ENCODE assay signal across 8 cellular contexts in genomic region chr9:33604249-33604648, GRCh38.
DNase-seq lines count a peak whose midpoint lies in the region; ATAC-seq and TF ChIP-seq lines count a peak whose summit lies in the region.
"Not testable (repeated sequence)": the region's sequence is repeated elsewhere in the genome, so short reads cannot be mapped to it uniquely, and the experiment has no call there.

No MANE protein-coding gene starts in this region.

- TF ChIP-seq CTCF in BJ (IDR thresholded peaks at IDR 0.05; ENCODE audit: insufficient read depth, low read depth, low read length) (peak; percentile 51), Loucy (conservative IDR thresholded peaks at IDR 0.05; ENCODE audit: low read length) (peak; percentile 41; the same call in 1 of the 2 replicates), OCI-LY3 (IDR thresholded peaks at IDR 0.05; ENCODE audit: low read depth, low read length) (peak; percentile 12; the same call in 1 of the 2 replicates), astrocyte of the cerebellum (IDR thresholded peaks at IDR 0.05; ENCODE audit: low read depth, low read length, missing control alignments) (peak; percentile 47), fibroblast of lung (conservative IDR thresholded peaks at IDR 0.05 in 1 of 2, IDR thresholded peaks at IDR 0.05 in 1 of 2; ENCODE audit: low read depth in 1 of 2, low read length in 2 of 2) (peak; percentile 36 to 40), kidney epithelial cell (IDR thresholded peaks at IDR 0.05; ENCODE audit: insufficient read depth, low read length, poor library complexity, severe bottlenecking) (peak; percentile 20)
- TF ChIP-seq CTCF in GM13976 (IDR thresholded peaks at IDR 0.05; ENCODE audit: borderline replicate concordance, control extremely low read depth, extremely low read depth, insufficient read depth, missing control alignments), result not testable (repeated sequence)

- in situ Hi-C loops in GM13976 (cut with MboI; ENCODE audit: low sequenced_read_pairs, unreplicated experiment); astrocyte of the cerebellum (cut with HindIII; ENCODE audit: low sequenced_read_pairs): not testable (repeated sequence)

- not testable (repeated sequence) for H3F3A ChIP-seq in Loucy (ENCODE audit: low read depth)

- not testable (repeated sequence) for H3K9ac ChIP-seq in Loucy (ENCODE audit: low read depth, low read length, poor library complexity, severe bottlenecking); OCI-LY3 (ENCODE audit: low read length); fibroblast of lung (ENCODE audit: insufficient read depth, low read length)

- H3K9me2 ChIP-seq in Loucy (replicated peaks; ENCODE audit: low read depth, low read length), result not testable (repeated sequence)

- not testable (repeated sequence) for H3K9me3 ChIP-seq in Loucy (ENCODE audit: insufficient read depth, low read depth, low read length); OCI-LY3 (ENCODE audit: insufficient read depth, low read length); fibroblast of lung (ENCODE audit: control insufficient read depth, insufficient read depth, low read depth, low read length)

- H4K20me1 ChIP-seq in Loucy (ENCODE audit: insufficient read depth, low read length, poor library complexity, severe bottlenecking); OCI-LY3 (ENCODE audit: insufficient read depth, low read length); fibroblast of lung (ENCODE audit: control insufficient read depth, extremely low read depth, insufficient read depth, low read length): not testable (repeated sequence)

- not testable (repeated sequence) for H3K4me3 ChIP-seq in BJ (ENCODE audit: low read depth, low read length); Loucy (ENCODE audit: low read length, poor library complexity, severe bottlenecking); OCI-LY3 (ENCODE audit: low read length); astrocyte of the cerebellum (ENCODE audit: low read depth, low read length); fibroblast of lung (replicated peaks in 1 of 4; ENCODE audit: control extremely low read depth in 1 of 4, insufficient read depth in 1 of 4, low read depth in 3 of 4, low read length in 4 of 4); kidney epithelial cell (ENCODE audit: low read depth, low read length)

- H3K79me2 ChIP-seq in Loucy (ENCODE audit: insufficient read depth, low read length); OCI-LY3 (ENCODE audit: low read length); fibroblast of lung (ENCODE audit: control insufficient read depth, insufficient read depth, low read length): not testable (repeated sequence)

- not testable (repeated sequence) for H3K27me3 ChIP-seq in BJ (ENCODE audit: control insufficient read depth, insufficient read depth, low read length); Loucy (ENCODE audit: insufficient read depth, low read length, poor library complexity, severe bottlenecking); OCI-LY3 (ENCODE audit: low read depth, low read length); fibroblast of lung (ENCODE audit: control insufficient read depth, insufficient read depth, low read length); kidney epithelial cell (ENCODE audit: control insufficient read depth, insufficient read depth, low read length)

- not testable (repeated sequence) for H3K27ac Mint-ChIP-seq in stimulated activated memory B cell treated with anti-CD40 and anti-IgM and Interleukin-4, amounts not matched to agents 10 μg/mL and 1 μg/mL and 100 μg/mL, for 72 hours

- POLR2A ChIA-PET in BJ (lab: Charles Lee), result not testable (repeated sequence)

- H3K36me3 Mint-ChIP-seq in stimulated activated memory B cell treated with anti-CD40 and anti-IgM and Interleukin-4, amounts not matched to agents 10 μg/mL and 1 μg/mL and 100 μg/mL, for 72 hours, result not testable (repeated sequence)

- peaks cover 27% of the 10 kb centered on the region for H3K27me3 Mint-ChIP-seq in stimulated activated memory B cell treated with anti-CD40 and anti-IgM and Interleukin-4, amounts not matched to agents 10 μg/mL and 1 μg/mL and 100 μg/mL, for 72 hours

- H3K4me1 Mint-ChIP-seq in stimulated activated memory B cell treated with anti-CD40 and anti-IgM and Interleukin-4, amounts not matched to agents 10 μg/mL and 1 μg/mL and 100 μg/mL, for 72 hours, result not testable (repeated sequence)

- not testable (repeated sequence) for H3K36me3 ChIP-seq in BJ (ENCODE audit: control insufficient read depth, insufficient read depth, low read length); Loucy (ENCODE audit: insufficient read depth, low read length); OCI-LY3 (replicated peaks; ENCODE audit: low read depth, low read length); fibroblast of lung (ENCODE audit: control insufficient read depth, insufficient read depth, low read length); kidney epithelial cell (ENCODE audit: control insufficient read depth, insufficient read depth, low read length)

- CTCF ChIA-PET in BJ (lab: Yijun Ruan, JAX), result interaction anchor here (1.0 to 2.3 kb wide), 5 partner anchors 12 to 230 kb away, joined by 3 to 6 read pairs (median 5); no protein-coding TSS in a partner anchor

- ATAC-seq in stimulated activated memory B cell treated with anti-CD40 and anti-IgM and Interleukin-4, amounts not matched to agents 10 μg/mL and 1 μg/mL and 100 μg/mL, for 72 hours, result peak; percentile 12

- H3K4me2 ChIP-seq in Loucy (ENCODE audit: low read depth, low read length, poor library complexity, severe bottlenecking); OCI-LY3 (ENCODE audit: low read length); fibroblast of lung (ENCODE audit: extremely low read depth, insufficient read depth, low read length): not testable (repeated sequence)

- H3K4me1 ChIP-seq in Loucy (ENCODE audit: insufficient read depth, low read length, poor library complexity, severe bottlenecking); OCI-LY3 (ENCODE audit: low read length); fibroblast of lung (ENCODE audit: control insufficient read depth, extremely low read depth, insufficient read depth, low read length): not testable (repeated sequence)

- DNase-seq in BJ (ENCODE audit: low read depth); astrocyte of the cerebellum (ENCODE audit: low read depth); fibroblast of lung (ENCODE audit: low read depth in 2 of 2); kidney epithelial cell (ENCODE audit: low read depth): not testable (repeated sequence)
- DNase-seq in GM13976 (ENCODE audit: low spot score), result peak; percentile 26

- H2AFZ ChIP-seq in Loucy (ENCODE audit: low read length); OCI-LY3 (ENCODE audit: low read depth, low read length); fibroblast of lung (ENCODE audit: low read length): not testable (repeated sequence)

- H3K9me3 Mint-ChIP-seq in stimulated activated memory B cell treated with anti-CD40 and anti-IgM and Interleukin-4, amounts not matched to agents 10 μg/mL and 1 μg/mL and 100 μg/mL, for 72 hours, result not testable (repeated sequence)

- H3K4me3 Mint-ChIP-seq in stimulated activated memory B cell treated with anti-CD40 and anti-IgM and Interleukin-4, amounts not matched to agents 10 μg/mL and 1 μg/mL and 100 μg/mL, for 72 hours, result not testable (repeated sequence)

- not testable (repeated sequence) for H3K27ac ChIP-seq in OCI-LY3 (ENCODE audit: low read length); fibroblast of lung (ENCODE audit: insufficient read depth, low read length)
